In the genomic region with DNA sequence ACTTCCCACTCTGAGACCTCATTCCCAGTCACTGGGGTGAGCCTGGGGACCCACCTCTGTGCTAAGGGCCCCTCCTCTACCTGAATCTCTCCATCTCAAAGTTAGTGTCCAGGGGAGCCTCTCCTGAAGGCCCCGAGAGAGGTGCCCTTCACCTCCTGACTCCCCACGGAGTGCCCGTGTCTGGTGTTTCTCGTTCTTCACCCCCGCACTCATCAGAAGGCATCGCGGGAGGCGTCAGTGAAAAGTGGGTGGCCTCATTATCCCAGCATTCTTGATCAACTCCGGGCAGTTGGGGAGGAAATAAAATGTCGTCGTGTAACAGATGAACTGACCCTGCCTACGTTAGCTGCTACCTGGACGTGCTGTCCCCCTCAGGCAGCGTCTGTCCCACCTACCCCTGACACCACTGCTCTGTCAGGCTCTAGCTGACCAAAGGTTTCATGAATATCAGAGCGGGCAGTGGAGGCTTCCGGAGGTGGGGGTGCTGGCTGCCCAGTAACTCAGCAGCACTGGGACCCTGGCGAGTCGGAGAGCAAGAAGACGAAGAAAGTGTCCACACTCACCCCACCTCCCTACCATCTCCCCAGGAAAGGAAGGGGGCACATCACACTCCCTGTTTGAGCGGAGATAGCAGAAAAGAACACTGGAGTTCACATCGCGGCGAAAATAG, we compare ENCODE assay signal across 16 cellular contexts.
A peak's percentile ranks its signal among the peaks of the same experiment; 100 is the strongest.
DNase-seq lines count a peak whose midpoint lies in the region; ATAC-seq and TF ChIP-seq lines count a peak whose summit lies in the region.
"Had no signal": no experiment of that assay in that cellular context is flagged by ENCODE, and none has a peak within 500 bp of the region (broad histone marks: within the 10 kb centered on the region; RNA-seq: fewer than 3 reads in every experiment).

No MANE protein-coding gene starts in this region.

- H3K4me3 ChIP-seq in neural progenitor cell (no peak overlapping the region), sigmoid colon (no peak overlapping the region)
- H3K4me3 ChIP-seq in naive thymus-derived CD4-positive, alpha-beta T cell (ENCODE audit: low read length): no peak overlapping the region
- H3K4me3 ChIP-seq: BLaER1 treated with 17β-estradiol and CSF1 and Interleukin-3, amounts not matched to agents 10 nM and 100 nM; GM23248; HAP-1 had no signal

- TF ChIP-seq CTCF in CD14-positive monocyte (IDR thresholded peaks at IDR 0.05) (no peak), neural progenitor cell (IDR thresholded peaks at IDR 0.05) (no peak), sigmoid colon (IDR thresholded peaks at IDR 0.05) (no peak)

- TF ChIP-seq POLR2A in sigmoid colon (IDR thresholded peaks at IDR 0.05) (no peak), GM18505 (IDR thresholded peaks at IDR 0.05; ENCODE audit: borderline replicate concordance, extremely low read depth, insufficient read depth, insufficient read length) (no peak)

- H3K4me1 ChIP-seq in neural progenitor cell: no peaks in the 10 kb centered on the region
- H3K4me1 ChIP-seq in sigmoid colon: no peaks in the 10 kb centered on the region
- no peaks in the 10 kb centered on the region for H3K4me1 ChIP-seq in naive thymus-derived CD4-positive, alpha-beta T cell (ENCODE audit: control insufficient read depth in 2 of 2, insufficient read depth in 2 of 2, low read length in 2 of 2)
- H3K4me1 ChIP-seq: BLaER1 treated with 17β-estradiol and CSF1 and Interleukin-3, amounts not matched to agents 10 nM and 100 nM; HAP-1 had no signal

- no peak overlapping the region for H3K9ac ChIP-seq in neural progenitor cell
- H3K9ac ChIP-seq: BLaER1 treated with 17β-estradiol and CSF1 and Interleukin-3, amounts not matched to agents 10 nM and 100 nM; GM23248 had no signal

- H3K36me3 Mint-ChIP-seq in CD14-positive monocyte: no peaks in the 10 kb centered on the region
- no peaks in the 10 kb centered on the region for H3K36me3 Mint-ChIP-seq in T-helper 17 cell (ENCODE audit: low read depth)
- peaks cover 16% of the 10 kb centered on the region for H3K36me3 Mint-ChIP-seq in neural progenitor cell
- no peaks in the 10 kb centered on the region for H3K36me3 Mint-ChIP-seq in naive thymus-derived CD4-positive, alpha-beta T cell
- H3K36me3 Mint-ChIP-seq: CD4-positive, CD25-positive, alpha-beta regulatory T cell; CD8-positive, alpha-beta memory T cell had no signal

- H3K27me3 Mint-ChIP-seq in CD14-positive monocyte (ENCODE audit: low read depth in 3 of 3) (peaks cover 0 to 2% (median 0%) of the 10 kb centered on the region in 3 donors), T-helper 17 cell (no peaks in the 10 kb centered on the region), neural progenitor cell (ENCODE audit: insufficient read depth, low read depth) (peaks cover 5% of the 10 kb centered on the region)
- H3K27me3 Mint-ChIP-seq in naive thymus-derived CD4-positive, alpha-beta T cell: peaks cover 0 to 6% (median 0%) of the 10 kb centered on the region in 5 donors
- H3K27me3 Mint-ChIP-seq: B cell; CD4-positive, CD25-positive, alpha-beta regulatory T cell; CD8-positive, alpha-beta memory T cell had no signal

- no peaks in the 10 kb centered on the region for H3K9me3 ChIP-seq in T-helper 17 cell (ENCODE audit: control insufficient read depth, low read length, poor library complexity, severe bottlenecking)
- H3K9me3 ChIP-seq in neural progenitor cell (ENCODE audit: low read depth): no peaks in the 10 kb centered on the region
- no peaks in the 10 kb centered on the region for H3K9me3 ChIP-seq in sigmoid colon
- H3K9me3 ChIP-seq in naive thymus-derived CD4-positive, alpha-beta T cell (ENCODE audit: control insufficient read depth in 2 of 3, low read length in 3 of 3): no peaks in the 10 kb centered on the region
- H3K9me3 ChIP-seq: HAP-1 had no signal

- H3K9me3 Mint-ChIP-seq in CD14-positive monocyte (peaks cover 17 to 45% (median 34%) of the 10 kb centered on the region in 7 donors), neural progenitor cell (peaks cover 10% of the 10 kb centered on the region)
- H3K9me3 Mint-ChIP-seq in naive thymus-derived CD4-positive, alpha-beta T cell: peaks cover 0 to 12% (median 3%) of the 10 kb centered on the region in 11 donors

- H3K4me2 ChIP-seq in neural progenitor cell: no peak overlapping the region
- H3K4me2 ChIP-seq: BLaER1 treated with 17β-estradiol and CSF1 and Interleukin-3, amounts not matched to agents 10 nM and 100 nM had no signal

- DNase-seq in CD14-positive monocyte (ENCODE audit: low spot score) (peak; percentile 21), T-helper 17 cell (no peak), neural progenitor cell (ENCODE audit: low spot score) (no peak), sigmoid colon (peak; percentile 41), HuH-7.5 (ENCODE audit: low spot score) (no peak)
- no peak for DNase-seq in naive thymus-derived CD4-positive, alpha-beta T cell
- no peak for DNase-seq in activated CD4-positive, alpha-beta T cell treated with anti-CD3 and anti-CD28 coated beads for 48 hours
- DNase-seq: CD4-positive, CD25-positive, alpha-beta regulatory T cell; CD8-positive, alpha-beta memory T cell; COR-L47; GM23248; IMR-90 had no signal

- no peaks in the 10 kb centered on the region for H3K27me3 ChIP-seq in neural progenitor cell
- H3K27me3 ChIP-seq in sigmoid colon: no peaks in the 10 kb centered on the region
- no peaks in the 10 kb centered on the region for H3K27me3 ChIP-seq in naive thymus-derived CD4-positive, alpha-beta T cell (ENCODE audit: control insufficient read depth in 2 of 2, insufficient read depth in 2 of 2, low read length in 2 of 2)
- H3K27me3 ChIP-seq: BLaER1 treated with 17β-estradiol and CSF1 and Interleukin-3, amounts not matched to agents 10 nM and 100 nM had no signal

- H3K4me3 Mint-ChIP-seq in CD14-positive monocyte: no peak overlapping the region
- peak overlapping the region; percentile 2 for H3K4me3 Mint-ChIP-seq in T-helper 17 cell
- H3K4me3 Mint-ChIP-seq in neural progenitor cell: peak overlapping the region; percentile 33
- no peak overlapping the region for H3K4me3 Mint-ChIP-seq in naive thymus-derived CD4-positive, alpha-beta T cell
- H3K4me3 Mint-ChIP-seq: B cell; CD4-positive, CD25-positive, alpha-beta regulatory T cell; CD8-positive, alpha-beta memory T cell had no signal

- intact Hi-C loops in CD14-positive monocyte (cut with micrococcal nuclease) (no loop called here), sigmoid colon (cut with DNase I) (no loop called here)
- intact Hi-C loops in naive thymus-derived CD4-positive, alpha-beta T cell (cut with micrococcal nuclease): no loop called here

- no peaks in the 10 kb centered on the region for H3F3A ChIP-seq in neural progenitor cell (ENCODE audit: low read depth)

- H3K27ac ChIP-seq in neural progenitor cell: no peak overlapping the region
- H3K27ac ChIP-seq in sigmoid colon: no peak overlapping the region
- no peak overlapping the region for H3K27ac ChIP-seq in naive thymus-derived CD4-positive, alpha-beta T cell (ENCODE audit: low read depth, low read length)
- H3K27ac ChIP-seq: BLaER1 treated with 17β-estradiol and CSF1 and Interleukin-3, amounts not matched to agents 10 nM and 100 nM; GM23248 had no signal

- H3K4me1 Mint-ChIP-seq in CD14-positive monocyte (no peaks in the 10 kb centered on the region), T-helper 17 cell (no peaks in the 10 kb centered on the region), neural progenitor cell (no peaks in the 10 kb centered on the region)
- H3K4me1 Mint-ChIP-seq in naive thymus-derived CD4-positive, alpha-beta T cell: no peaks in the 10 kb centered on the region
- H3K4me1 Mint-ChIP-seq: B cell; CD4-positive, CD25-positive, alpha-beta regulatory T cell; CD8-positive, alpha-beta memory T cell had no signal

- no peak overlapping the region for H2AFZ ChIP-seq in neural progenitor cell (replicated peaks)
- H2AFZ ChIP-seq: GM23248 had no signal

- ATAC-seq in T-helper 17 cell (no peak), GM18505 (IDR thresholded peaks at IDR 0.05; ENCODE audit: unreplicated experiment) (no peak)
- no peak for ATAC-seq in naive thymus-derived CD4-positive, alpha-beta T cell

- no peaks in the 10 kb centered on the region for H4K20me1 ChIP-seq in neural progenitor cell (ENCODE audit: low read depth)
- H4K20me1 ChIP-seq: BLaER1 treated with 17β-estradiol and CSF1 and Interleukin-3, amounts not matched to agents 10 nM and 100 nM had no signal

- no peaks in the 10 kb centered on the region for H3K79me2 ChIP-seq in neural progenitor cell (ENCODE audit: low read depth)

- POLR2A ChIA-PET in naive thymus-derived CD4-positive, alpha-beta T cell (lab: Charles Lee): no interaction called here

- H3K27ac Mint-ChIP-seq in CD14-positive monocyte: peak overlapping the region in 2 of 7 donors; percentile 60 to 67
- no peak overlapping the region for H3K27ac Mint-ChIP-seq in T-helper 17 cell
- no peak overlapping the region for H3K27ac Mint-ChIP-seq in neural progenitor cell
- no peak overlapping the region for H3K27ac Mint-ChIP-seq in naive thymus-derived CD4-positive, alpha-beta T cell
- H3K27ac Mint-ChIP-seq: B cell; CD4-positive, CD25-positive, alpha-beta regulatory T cell had no signal

- 95 to 97% methylated on average over 23 of the region's 23 CpGs for WGBS in sigmoid colon, 2 donors

- H3K36me3 ChIP-seq in neural progenitor cell (no peaks in the 10 kb centered on the region), sigmoid colon (no peaks in the 10 kb centered on the region)
- H3K36me3 ChIP-seq in naive thymus-derived CD4-positive, alpha-beta T cell (ENCODE audit: control insufficient read depth in 2 of 3, insufficient read depth in 3 of 3, low read length in 3 of 3): no peaks in the 10 kb centered on the region
- H3K36me3 ChIP-seq: BLaER1 treated with 17β-estradiol and CSF1 and Interleukin-3, amounts not matched to agents 10 nM and 100 nM; HAP-1 had no signal

- TF ChIP-seq EP300 in sigmoid colon (IDR thresholded peaks at IDR 0.05): no peak

- CTCF ChIA-PET in naive thymus-derived CD4-positive, alpha-beta T cell (lab: Charles Lee): no interaction called here

Comparison
In these comparisons a context has a peak if more than half of its experiments do, and no peak if none do; other contexts are left out.
1. DNase-seq: peak in CD14-positive monocyte (single experiment) and sigmoid colon (single experiment); none in T-helper 17 cell (0 of 3), neural progenitor cell (single experiment), naive thymus-derived CD4-positive, alpha-beta T cell (0 of 9), activated CD4-positive, alpha-beta T cell treated with anti-CD3 and anti-CD28 coated beads for 48 hours (single experiment) and HuH-7.5 (single experiment).
2. H3K4me3 Mint-ChIP-seq: peak in T-helper 17 cell (single experiment) and neural progenitor cell (single experiment); none in CD14-positive monocyte (0 of 2) and naive thymus-derived CD4-positive, alpha-beta T cell (0 of 10).